Comparison of ENCODE assay signal across 8 cellular contexts in the genomic region with DNA sequence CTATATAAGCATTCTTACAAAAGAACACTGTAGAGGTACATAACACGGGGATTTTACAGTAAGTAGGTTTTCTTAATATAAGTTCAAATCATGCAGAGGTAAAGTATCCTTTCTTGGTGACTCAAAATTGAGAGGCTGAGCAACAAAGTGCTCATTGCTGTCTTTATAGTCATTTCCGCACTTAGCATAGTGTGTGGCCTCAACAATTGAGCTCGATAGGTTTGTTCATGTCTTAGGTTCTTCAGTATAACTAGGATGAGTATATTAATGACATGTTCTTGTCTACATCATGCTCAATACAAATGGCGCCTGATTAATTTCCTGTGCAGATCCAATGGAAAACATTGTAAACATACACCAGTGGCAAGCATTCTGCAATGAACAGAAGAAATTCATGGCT. TPM values are rescaled to one million over a fixed set of nuclear protein-coding genes. Genes with fewer than 3 reads are reported as not detected.
A peak's percentile ranks its signal among the peaks of the same experiment; 100 is the strongest.
DNase-seq lines count a peak whose midpoint lies in the region; ATAC-seq and TF ChIP-seq lines count a peak whose summit lies in the region.

No MANE protein-coding gene starts in this region.

- H3K36me3 Mint-ChIP-seq in activated CD4-positive, alpha-beta T cell treated with anti-CD3 and anti-CD28 coated beads, Interleukin-2, amount 10 ng/mL, durations not matched to agents 7 days and 5 days (ENCODE audit: low read depth), result peaks cover 8% of the 10 kb centered on the region

- in situ Hi-C loops in SK-MEL-5 (cut with HindIII; ENCODE audit: low pct_unique_long_range_greater_than_20kb, low sequenced_read_pairs), result no loop called here

- no peaks in the 10 kb centered on the region for H4K20me1 ChIP-seq in fibroblast of lung (ENCODE audit: control insufficient read depth, extremely low read depth, insufficient read depth, low read length)

- DNase-seq in activated CD4-positive, alpha-beta T cell treated with anti-CD3 and anti-CD28 coated beads, Interleukin-2, amount 10 ng/mL, durations not matched to agents 7 days and 5 days, result no peak
- DNase-seq in activated CD4-positive, alpha-beta T cell treated with anti-CD3 and anti-CD28 coated beads, Interleukin-2, amount 50 U/mL, for 1 hour, result no peak
- DNase-seq in SK-MEL-5 (ENCODE audit: low read depth, low spot score), result peak; percentile 21
- DNase-seq in fibroblast of lung (ENCODE audit: low read depth in 2 of 2), result peak in 1 of 2 donors; percentile 71
- DNase-seq in left lobe of liver (ENCODE audit: low spot score), result no peak
- no peak for DNase-seq in central memory CD4-positive, alpha-beta T cell
- DNase-seq in RPMI8226, result no peak

- no peaks in the 10 kb centered on the region for H3K9me3 Mint-ChIP-seq in activated CD4-positive, alpha-beta T cell treated with anti-CD3 and anti-CD28 coated beads, Interleukin-2, amount 10 ng/mL, durations not matched to agents 7 days and 5 days

- H3K79me2 ChIP-seq in fibroblast of lung (ENCODE audit: control insufficient read depth, insufficient read depth, low read length), result peaks cover 59% of the 10 kb centered on the region

- peaks cover 3% of the 10 kb centered on the region for H3K27me3 Mint-ChIP-seq in activated CD4-positive, alpha-beta T cell treated with anti-CD3 and anti-CD28 coated beads, Interleukin-2, amount 10 ng/mL, durations not matched to agents 7 days and 5 days

- ATAC-seq in left lobe of liver, result no peak

- no peaks in the 10 kb centered on the region for H3K9me3 ChIP-seq in fibroblast of lung (ENCODE audit: control insufficient read depth, insufficient read depth, low read depth, low read length)

- H3K4me3 Mint-ChIP-seq in activated CD4-positive, alpha-beta T cell treated with anti-CD3 and anti-CD28 coated beads, Interleukin-2, amount 10 ng/mL, durations not matched to agents 7 days and 5 days, result peak overlapping the region; percentile 91

- CTCF ChIA-PET in activated CD4-positive, alpha-beta T cell treated with anti-CD3 and anti-CD28 coated beads, Interleukin-2, amount 10 ng/mL, durations not matched to agents 7 days and 5 days (lab: Charles Lee), result interaction anchor here (1.3 to 1.7 kb wide), 3 partner anchors 9 to 225 kb away, joined by 3 to 4 read pairs (median 3); no protein-coding TSS in a partner anchor

- POLR2A ChIA-PET in activated CD4-positive, alpha-beta T cell treated with anti-CD3 and anti-CD28 coated beads, Interleukin-2, amount 10 ng/mL, durations not matched to agents 7 days and 5 days (lab: Charles Lee), result interaction anchor here (1.0 kb wide), 1 partner anchor 132 kb away, joined by 6 read pairs; no protein-coding TSS in a partner anchor

- H3K36me3 ChIP-seq in fibroblast of lung (ENCODE audit: control insufficient read depth, insufficient read depth, low read length), result no peaks in the 10 kb centered on the region
- H3K36me3 ChIP-seq in rectal smooth muscle tissue (ENCODE audit: control insufficient read depth, insufficient read depth, low read length), result no peaks in the 10 kb centered on the region

- H3K4me1 ChIP-seq in fibroblast of lung (ENCODE audit: control insufficient read depth, extremely low read depth, insufficient read depth, low read length) (peaks cover 14% of the 10 kb centered on the region), rectal smooth muscle tissue (ENCODE audit: control insufficient read depth, insufficient read depth, low read length) (peaks cover 3% of the 10 kb centered on the region)

- H3K4me3 ChIP-seq in fibroblast of lung (replicated peaks in 1 of 4; ENCODE audit: control extremely low read depth in 1 of 4, insufficient read depth in 1 of 4, low read depth in 3 of 4, low read length in 4 of 4) (peak overlapping the region; percentile 92 to 97 (median 92)), rectal smooth muscle tissue (ENCODE audit: low read length) (peak overlapping the region; percentile 81)

- H2AFZ ChIP-seq in fibroblast of lung (ENCODE audit: low read length), result no peak overlapping the region

- peak overlapping the region; percentile 98 for H3K27ac Mint-ChIP-seq in activated CD4-positive, alpha-beta T cell treated with anti-CD3 and anti-CD28 coated beads, Interleukin-2, amount 10 ng/mL, durations not matched to agents 7 days and 5 days

- H3K9ac ChIP-seq in fibroblast of lung (ENCODE audit: insufficient read depth, low read length) (no peak overlapping the region), rectal smooth muscle tissue (ENCODE audit: low read length) (no peak overlapping the region)

- no peaks in the 10 kb centered on the region for H3K27me3 ChIP-seq in fibroblast of lung (ENCODE audit: control insufficient read depth, insufficient read depth, low read length)
- H3K27me3 ChIP-seq in rectal smooth muscle tissue (ENCODE audit: control insufficient read depth, insufficient read depth, low read length), result no peaks in the 10 kb centered on the region

- TF ChIP-seq CTCF in fibroblast of lung (conservative IDR thresholded peaks at IDR 0.05 in 1 of 2, IDR thresholded peaks at IDR 0.05 in 1 of 2; ENCODE audit: low read depth in 1 of 2, low read length in 2 of 2), result no peak

- H3K4me2 ChIP-seq in fibroblast of lung (ENCODE audit: extremely low read depth, insufficient read depth, low read length), result peak overlapping the region; percentile 91

- peaks cover 45% of the 10 kb centered on the region for H3K4me1 Mint-ChIP-seq in activated CD4-positive, alpha-beta T cell treated with anti-CD3 and anti-CD28 coated beads, Interleukin-2, amount 10 ng/mL, durations not matched to agents 7 days and 5 days

- H3K27ac ChIP-seq in fibroblast of lung (ENCODE audit: insufficient read depth, low read length), result peak overlapping the region; percentile 84
- H3K27ac ChIP-seq in rectal smooth muscle tissue (ENCODE audit: low read depth, low read length), result no peak overlapping the region

RNA-seq across cellular contexts. Expression of gene WDFY2, which starts 1.4 kb away (rescaled TPM):
- 10 to 100 TPM; 10.9 to 12.6 TPM for total RNA-seq in activated CD4-positive, alpha-beta T cell treated with anti-CD3 and anti-CD28 coated beads, Interleukin-2, amount 10 ng/mL, durations not matched to agents 7 days and 5 days
- 1.9 and 2.0 TPM in 2 replicates for total RNA-seq in SK-MEL-5 (2014; rRNA removed; shearing (Covaris generic))
- polyA plus RNA-seq in SK-MEL-5 (2015; cell fraction: cytosol; rRNA removed), result 3.7 and 5.5 TPM in 2 replicates
- polyA plus RNA-seq in SK-MEL-5 (2015; cell fraction: nucleus; rRNA removed), result 32.9 and 45.3 TPM in 2 replicates
- total RNA-seq in fibroblast of lung (5.9 and 9.2 TPM in 2 replicates), left lobe of liver (6.2 TPM)
- 4.9 and 5.0 TPM in 2 replicates for polyA plus RNA-seq in fibroblast of lung
- polyA plus RNA-seq in fibroblast of lung (2012), result 4.4 and 4.5 TPM in 2 replicates
- polyA minus RNA-seq in fibroblast of lung (ENCODE audit: low replicate concordance), result 8.3 and 10.2 TPM in 2 replicates
